In the genomic region with DNA sequence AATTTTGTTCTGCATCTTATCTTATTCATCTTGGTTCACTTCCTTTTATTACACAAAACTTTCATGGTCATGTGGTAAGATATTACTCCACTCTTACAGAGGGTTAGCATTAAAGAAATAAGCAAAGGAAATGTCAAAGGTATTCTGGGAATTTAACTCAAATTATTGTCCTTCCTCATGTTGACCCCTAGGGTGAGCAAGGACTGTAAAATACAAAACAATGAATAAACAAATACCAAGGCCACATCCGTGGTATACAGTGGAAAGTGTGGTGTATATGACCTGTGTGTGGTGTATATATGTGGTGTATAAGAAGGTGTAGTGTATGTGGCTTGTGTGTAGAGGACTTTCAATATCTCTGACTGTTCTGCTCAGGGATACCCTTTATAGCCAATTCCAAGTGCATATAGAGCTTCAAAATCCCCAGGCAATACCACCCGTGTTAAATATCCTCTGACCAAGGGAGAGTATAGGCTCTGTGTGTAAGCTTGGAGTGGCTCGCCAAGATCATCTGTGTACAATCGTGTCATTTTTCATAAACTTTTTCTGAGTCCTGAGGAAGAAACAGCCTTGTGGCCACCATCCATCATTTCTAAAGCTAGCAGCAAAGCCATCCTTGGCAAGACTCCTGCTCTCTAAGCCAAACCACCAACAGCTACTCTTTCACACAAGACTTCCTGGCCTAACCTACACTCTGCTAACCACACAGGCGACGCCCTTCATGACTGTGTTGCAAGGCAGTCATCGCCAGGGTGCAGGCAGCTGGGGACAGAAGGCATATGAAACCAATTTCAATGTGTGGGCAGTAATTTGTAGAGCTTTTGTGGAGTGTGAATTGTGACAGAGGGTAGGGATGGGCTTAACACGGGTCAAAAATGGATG, we compare ENCODE assay signal across 9 cellular contexts.
DNase-seq lines count a peak whose midpoint lies in the region; ATAC-seq and TF ChIP-seq lines count a peak whose summit lies in the region.
"Had no signal": no experiment of that assay in that cellular context is flagged by ENCODE, and none has a peak within 500 bp of the region (broad histone marks: within the 10 kb centered on the region; RNA-seq: fewer than 3 reads in every experiment).

No MANE protein-coding gene starts in this region.

- BruUV-seq in Calu3 (replicated peaks; lab: Mats Ljungman, UMichigan) = no TSS peak

- TF ChIP-seq CTCF in Calu3 (IDR thresholded peaks at IDR 0.05; ENCODE audit: unreplicated experiment) (no peak), MM.1S (IDR thresholded peaks at IDR 0.05; ENCODE audit: low read length) (no peak), endothelial cell (IDR thresholded peaks at IDR 0.05; ENCODE audit: unreplicated experiment) (peak; percentile 52), esophagus muscularis mucosa (IDR thresholded peaks at IDR 0.05) (no peak)

- TF ChIP-seq POLR2A in esophagus muscularis mucosa (IDR thresholded peaks at IDR 0.05; ENCODE audit: low read depth) = no peak

- no peak for TF ChIP-seq EP300 in esophagus muscularis mucosa (IDR thresholded peaks at IDR 0.05)

- no peaks in the 10 kb centered on the region for H3K36me3 Mint-ChIP-seq in Calu3 (ENCODE audit: insufficient read depth, unreplicated experiment)
- no peaks in the 10 kb centered on the region for H3K36me3 Mint-ChIP-seq in endothelial cell (ENCODE audit: low read depth, unreplicated experiment)

- H3K36me3 ChIP-seq in MM.1S (replicated peaks; ENCODE audit: insufficient read depth, low read length) = no peaks in the 10 kb centered on the region
- no peaks in the 10 kb centered on the region for H3K36me3 ChIP-seq in esophagus muscularis mucosa

- peaks cover 3% of the 10 kb centered on the region for H3K9me3 Mint-ChIP-seq in Calu3 (ENCODE audit: low read depth, unreplicated experiment)
- no peaks in the 10 kb centered on the region for H3K9me3 Mint-ChIP-seq in endothelial cell (ENCODE audit: unreplicated experiment)

- H3K27me3 Mint-ChIP-seq in Calu3 (ENCODE audit: unreplicated experiment) = no peaks in the 10 kb centered on the region
- H3K27me3 Mint-ChIP-seq in endothelial cell (ENCODE audit: unreplicated experiment) = no peaks in the 10 kb centered on the region

- no peak overlapping the region for H3K4me3 Mint-ChIP-seq in Calu3 (ENCODE audit: low read depth, unreplicated experiment)
- H3K4me3 Mint-ChIP-seq in endothelial cell (ENCODE audit: unreplicated experiment) = no peak overlapping the region

- H3K79me2 ChIP-seq in MM.1S (ENCODE audit: low read length) = no peaks in the 10 kb centered on the region

- H3K27me3 ChIP-seq in MM.1S (replicated peaks; ENCODE audit: insufficient read depth, low read length) (no peaks in the 10 kb centered on the region), esophagus muscularis mucosa (peaks cover 0 to 28% (median 0%) of the 10 kb centered on the region in 4 donors)

- DNase-seq in Calu3 (peak; percentile 45), MM.1S (peak; percentile 85), endothelial cell (ENCODE audit: low spot score) (no peak), Ammon's horn (ENCODE audit: low spot score) (no peak), esophagus muscularis mucosa (ENCODE audit: extremely low spot score) (no peak)
- peak; percentile 9 to 64 for DNase-seq in activated CD4-positive, alpha-beta T cell treated with anti-CD3 and anti-CD28 coated beads, Interleukin-2, amount 50 U/mL, for 24 hours (ENCODE audit: low read depth in 1 of 2, low spot score in 1 of 2)
- DNase-seq in stimulated activated CD4-positive, alpha-beta T cell treated with anti-CD3 and anti-CD28 coated beads, Interleukin-12 subunit alpha, Interleukin-12 subunit beta, amount 100 ng/mL, for 24 hours (ENCODE audit: low read depth in 2 of 2) = peak; percentile 47 to 60

- H4K20me1 ChIP-seq in MM.1S (ENCODE audit: insufficient read depth, low read length) = no peaks in the 10 kb centered on the region

- peak; percentile 98 for ATAC-seq in GM21737 (IDR thresholded peaks at IDR 0.05; ENCODE audit: unreplicated experiment)
- ATAC-seq: K562 had no signal

- intact Hi-C loops in Calu3 (cut with micrococcal nuclease; ENCODE audit: unreplicated experiment) = loop anchor here (5.0 to 10.0 kb wide), 3 partner anchors 98 to 405 kb away; no protein-coding TSS in a partner anchor
- intact Hi-C loops in esophagus muscularis mucosa (cut with DNase I) = no loop called here

- H3K4me1 Mint-ChIP-seq in Calu3 (ENCODE audit: low read depth, unreplicated experiment) (peaks cover 23% of the 10 kb centered on the region), endothelial cell (ENCODE audit: unreplicated experiment) (no peaks in the 10 kb centered on the region)

- CTCF ChIA-PET in Calu3 (lab: Charles Lee) = interaction anchor here (1.2 to 1.3 kb wide), 2 partner anchors 112 to 118 kb away, joined by 3 to 6 read pairs; no protein-coding TSS in a partner anchor

- H3F3A ChIP-seq in MM.1S (ENCODE audit: insufficient read depth, low read length) = no peaks in the 10 kb centered on the region

- no peak overlapping the region; the same call in 1 of the 2 replicates for H3K27ac ChIP-seq in MM.1S (ENCODE audit: low read length)
- H3K27ac ChIP-seq in esophagus muscularis mucosa (replicated peaks in 1 of 4) = no peak overlapping the region

- H3K9me3 ChIP-seq in MM.1S (replicated peaks; ENCODE audit: insufficient read depth, low read length) (no peaks in the 10 kb centered on the region), esophagus muscularis mucosa (no peaks in the 10 kb centered on the region)

- H3K4me2 ChIP-seq in MM.1S (ENCODE audit: low read depth, low read length) = no peak overlapping the region

- H3K27ac Mint-ChIP-seq in Calu3 (ENCODE audit: unreplicated experiment) (no peak overlapping the region), endothelial cell (ENCODE audit: unreplicated experiment) (no peak overlapping the region)

- H3K9ac ChIP-seq in MM.1S (ENCODE audit: low read length) = no peak overlapping the region

- H2AFZ ChIP-seq in MM.1S (ENCODE audit: low read length) = no peak overlapping the region

- 54% methylated on average over 8 of the region's 8 CpGs for WGBS in esophagus muscularis mucosa

- no peak overlapping the region for H3K4me3 ChIP-seq in MM.1S (ENCODE audit: low read length)
- no peak overlapping the region for H3K4me3 ChIP-seq in esophagus muscularis mucosa
- H3K4me3 ChIP-seq: K562 had no signal

- no peaks in the 10 kb centered on the region for H3K9me2 ChIP-seq in MM.1S (replicated peaks; ENCODE audit: insufficient read depth, low read length)

- H3K4me1 ChIP-seq in MM.1S (ENCODE audit: low read length) = peaks cover 9% of the 10 kb centered on the region
- H3K4me1 ChIP-seq in esophagus muscularis mucosa = no peaks in the 10 kb centered on the region

Comparison
In these comparisons a context has a peak if more than half of its experiments do, and no peak if none do; other contexts are left out.
1. DNase-seq: peak in Calu3 (single experiment), MM.1S (single experiment), activated CD4-positive, alpha-beta T cell treated with anti-CD3 and anti-CD28 coated beads, Interleukin-2, amount 50 U/mL, for 24 hours (2 of 2) and stimulated activated CD4-positive, alpha-beta T cell treated with anti-CD3 and anti-CD28 coated beads, Interleukin-12 subunit alpha, Interleukin-12 subunit beta, amount 100 ng/mL, for 24 hours (2 of 2); none in endothelial cell (single experiment), Ammon's horn (single experiment) and esophagus muscularis mucosa (single experiment).